In genomic region chrX:103585421-103586313, GRCh38 we compare ENCODE assay signal across 8 cellular contexts. TPM values are rescaled to one million over a fixed set of nuclear protein-coding genes. Genes with fewer than 3 reads are reported as not detected.
DNase-seq lines count a peak whose midpoint lies in the region; ATAC-seq and TF ChIP-seq lines count a peak whose summit lies in the region.

TSS of gene TCEAL4 (plus strand) at chrX:103585515. CDS start at chrX:103586676, 1,161 bp downstream.

- peaks cover 2% of the 10 kb centered on the region for H3K27me3 Mint-ChIP-seq in activated T-helper 17 cell treated with anti-CD3 and anti-CD28 coated beads, Interleukin-2, amount 50 U/mL, for 72 hours
- H3K27me3 Mint-ChIP-seq in natural killer cell (ENCODE audit: low read depth in 2 of 2) = peaks cover 9 to 28% of the 10 kb centered on the region in 2 donors

- H3K36me3 ChIP-seq in ACC112 (ENCODE audit: insufficient read depth, low read length) (0 out of 2 replicates have a peak, but pooled peaks cover 3% of the 10 kb centered on the region), tibial nerve (no peaks in the 10 kb centered on the region)

- H3K4me3 ChIP-seq in ACC112 (ENCODE audit: low read depth, low read length) (peak within 1 kb of the TSS; percentile 92), fibroblast of villous mesenchyme (ENCODE audit: low read depth, low read length) (peak within 1 kb of the TSS; percentile 76), tibial nerve (peak within 1 kb of the TSS; percentile 39 to 70 (median 50))

- H3K27ac Mint-ChIP-seq in activated T-helper 17 cell treated with anti-CD3 and anti-CD28 coated beads, Interleukin-2, amount 50 U/mL, for 72 hours = peak within 1 kb of the TSS; percentile 87
- H3K27ac Mint-ChIP-seq in natural killer cell = peak within 1 kb of the TSS in 1 of 2 donors; percentile 63

- no peaks in the 10 kb centered on the region for H3K4me1 ChIP-seq in ACC112 (ENCODE audit: control insufficient read depth, insufficient read depth, low read length, unreplicated experiment)
- peaks cover 0 to 5% (median 2%) of the 10 kb centered on the region in 4 donors for H3K4me1 ChIP-seq in tibial nerve

- H3K4me1 Mint-ChIP-seq in activated T-helper 17 cell treated with anti-CD3 and anti-CD28 coated beads, Interleukin-2, amount 50 U/mL, for 72 hours = no peaks in the 10 kb centered on the region
- peaks cover 0 to 17% of the 10 kb centered on the region in 2 donors for H3K4me1 Mint-ChIP-seq in natural killer cell

- H3K27me3 ChIP-seq in ACC112 (ENCODE audit: insufficient read depth, low read length) = no peaks in the 10 kb centered on the region
- peaks cover 0 to 17% of the 10 kb centered on the region in 2 donors for H3K27me3 ChIP-seq in tibial nerve

- peak in 1 of 2 donors; percentile 83 for TF ChIP-seq EP300 in tibial nerve (IDR thresholded peaks at IDR 0.05)

- H2AFZ ChIP-seq in ACC112 (ENCODE audit: low read length, unreplicated experiment) = peak within 1 kb of the TSS; percentile 93

- peak in 1 of 2 donors; percentile 55 for TF ChIP-seq POLR2A in tibial nerve (IDR thresholded peaks at IDR 0.05)

- no peaks in the 10 kb centered on the region for H3K9me3 ChIP-seq in tibial nerve

- H3K36me3 Mint-ChIP-seq in activated T-helper 17 cell treated with anti-CD3 and anti-CD28 coated beads, Interleukin-2, amount 50 U/mL, for 72 hours (ENCODE audit: low read depth) = no peaks in the 10 kb centered on the region
- no peaks in the 10 kb centered on the region for H3K36me3 Mint-ChIP-seq in natural killer cell

- WGBS in tibial nerve, 2 donors = 0 to 39% methylated on average over 38 to 56 of the region's 56 CpGs

- peak within 1 kb of the TSS; percentile 83 for H3K4me3 Mint-ChIP-seq in activated T-helper 17 cell treated with anti-CD3 and anti-CD28 coated beads, Interleukin-2, amount 50 U/mL, for 72 hours
- peak within 1 kb of the TSS; percentile 77 for H3K4me3 Mint-ChIP-seq in natural killer cell

- peak; percentile 89 for ATAC-seq in GM18511 (IDR thresholded peaks at IDR 0.05; ENCODE audit: unreplicated experiment)
- peak; percentile 89 for ATAC-seq in HG02981 (IDR thresholded peaks at IDR 0.05; ENCODE audit: unreplicated experiment)
- peak; percentile 93 for ATAC-seq in activated T-helper 17 cell treated with anti-CD3 and anti-CD28 coated beads, Interleukin-2, amount 50 U/mL, for 72 hours (replicated peaks)
- peak; percentile 44 to 92 (median 81) for ATAC-seq in natural killer cell

- H3K27ac ChIP-seq in ACC112 (ENCODE audit: low read depth, low read length) (peak within 1 kb of the TSS; percentile 56), tibial nerve (peak within 1 kb of the TSS; percentile 82 to 96 (median 88))

- intact Hi-C loops in natural killer cell (cut with micrococcal nuclease) = no loop called here

- H3K9me3 Mint-ChIP-seq in activated T-helper 17 cell treated with anti-CD3 and anti-CD28 coated beads, Interleukin-2, amount 50 U/mL, for 72 hours = no peaks in the 10 kb centered on the region
- no peaks in the 10 kb centered on the region for H3K9me3 Mint-ChIP-seq in natural killer cell

- DNase-seq in NCI-H510A treated with DMSO at 0.1 percent for 48 hours (lab: John Stamatoyannopoulos, UW) (peak; percentile 44), fibroblast of villous mesenchyme (ENCODE audit: low read depth) (peak; percentile 23), natural killer cell (peak; percentile 15), tibial nerve (ENCODE audit: low spot score in 2 of 2) (peak; percentile 45 to 56)

- no peak for TF ChIP-seq CTCF in fibroblast of villous mesenchyme (IDR thresholded peaks at IDR 0.05; ENCODE audit: insufficient read depth, low read depth, low read length)
- no peak for TF ChIP-seq CTCF in natural killer cell (IDR thresholded peaks at IDR 0.05)
- no peak for TF ChIP-seq CTCF in tibial nerve (IDR thresholded peaks at IDR 0.05)

- peaks cover 18% of the 10 kb centered on the region for H3K79me2 ChIP-seq in ACC112 (ENCODE audit: control insufficient read depth, insufficient read depth, low read length, unreplicated experiment)

RNA-seq across cellular contexts. Expression of gene TCEAL4, which starts in this region (rescaled TPM):
- 10 to 100 TPM in 1 of 2 donors, 1 to 10 TPM in 1; 9.9 to 14.1 TPM for total RNA-seq in activated T-helper 17 cell treated with anti-CD3 and anti-CD28 coated beads, Interleukin-2, amount 50 U/mL, for 72 hours
- total RNA-seq in fibroblast of villous mesenchyme (41.6 and 45.3 TPM in 2 replicates), natural killer cell (1 to 10 TPM; 3.2 to 5.2 (median 4.9) TPM), tibial nerve (100 to 1,000 TPM; 164 to 453 (median 204) TPM)

Comparison
In these comparisons a context has a peak if more than half of its experiments do, and no peak if none do; other contexts are left out.
1. Peak in every context shown above with its lines: DNase-seq, ATAC-seq, H3K4me3 ChIP-seq and H3K27ac ChIP-seq.